In genomic region chr7:66740302-66740979, GRCh38 we compare ENCODE assay signal across 1 cellular context.
TF ChIP-seq lines count a peak whose summit lies in the region.

RABGEF1 (plus strand) TSS chr7:66740733; CDS start chr7:66771900, 31,167 bp downstream.

TF ChIP-seq in WTC11, 78 proteins besides CTCF, POLR2A, EP300 and RAD21 (continued from another document and continues in another):
- no peak for TF ChIP-seq ZNF425 (CRISPR knock-in tag; conservative IDR thresholded peaks at IDR 0.05)
- TF ChIP-seq ATF1 (CRISPR knock-in tag; IDR thresholded peaks at IDR 0.05), result no peak
- TF ChIP-seq AFF4 (CRISPR knock-in tag; IDR thresholded peaks at IDR 0.05; ENCODE audit: borderline replicate concordance), result no peak
- no peak for TF ChIP-seq ERG (CRISPR knock-in tag; IDR thresholded peaks at IDR 0.05)
- no peak for TF ChIP-seq FOXJ3 (CRISPR knock-in tag; IDR thresholded peaks at IDR 0.05; ENCODE audit: borderline replicate concordance)
- no peak for TF ChIP-seq NFATC4 (CRISPR knock-in tag; IDR thresholded peaks at IDR 0.05)
- no peak for TF ChIP-seq SMAD4 (CRISPR knock-in tag; IDR thresholded peaks at IDR 0.05)
- no peak for TF ChIP-seq ZMAT4 (CRISPR knock-in tag; IDR thresholded peaks at IDR 0.05)
- no peak for TF ChIP-seq OVOL2 (CRISPR knock-in tag; IDR thresholded peaks at IDR 0.05; ENCODE audit: borderline replicate concordance)
- no peak for TF ChIP-seq ATF6 (CRISPR knock-in tag; IDR thresholded peaks at IDR 0.05)
- no peak for TF ChIP-seq CREB1 (CRISPR knock-in tag; IDR thresholded peaks at IDR 0.05)
- no peak; the same call in 1 of the 2 replicates for TF ChIP-seq TEAD1 (CRISPR knock-in tag; IDR thresholded peaks at IDR 0.05)
- TF ChIP-seq HMGXB4 (CRISPR knock-in tag; IDR thresholded peaks at IDR 0.05), result peak; percentile 63
- TF ChIP-seq E2F5 (CRISPR knock-in tag; IDR thresholded peaks at IDR 0.05), result peak; percentile 82
- TF ChIP-seq ETV6 (CRISPR knock-in tag; IDR thresholded peaks at IDR 0.05), result peak; percentile 86; the same call in 1 of the 2 replicates
- peak; percentile 44; the same call in 1 of the 2 replicates for TF ChIP-seq USF1 (CRISPR knock-in tag; IDR thresholded peaks at IDR 0.05)
- TF ChIP-seq CREM (CRISPR knock-in tag; IDR thresholded peaks at IDR 0.05), result peak; percentile 95
- no peak for TF ChIP-seq ZNF512 (CRISPR knock-in tag; IDR thresholded peaks at IDR 0.05; ENCODE audit: borderline replicate concordance)
- no peak for TF ChIP-seq ZNF671 (CRISPR knock-in tag; IDR thresholded peaks at IDR 0.05)
- no peak for TF ChIP-seq IRF1 (CRISPR knock-in tag; IDR thresholded peaks at IDR 0.05)
- no peak for TF ChIP-seq NR1H2 (CRISPR knock-in tag; IDR thresholded peaks at IDR 0.05)
- no peak for TF ChIP-seq ZNF281 (CRISPR knock-in tag; IDR thresholded peaks at IDR 0.05)
- no peak for TF ChIP-seq PRDM15 (CRISPR knock-in tag; IDR thresholded peaks at IDR 0.05)
- TF ChIP-seq SP1 (CRISPR knock-in tag; conservative IDR thresholded peaks at IDR 0.05), result peak; percentile 87
- TF ChIP-seq NFE2L1 (CRISPR knock-in tag; IDR thresholded peaks at IDR 0.05), result 0 out of 2 replicates have a peak, but pooled peaks have one; percentile 12
- TF ChIP-seq TP53 (CRISPR knock-in tag; IDR thresholded peaks at IDR 0.05), result no peak
- TF ChIP-seq E2F1 (CRISPR knock-in tag; IDR thresholded peaks at IDR 0.05), result no peak
- no peak for TF ChIP-seq IRF2 (CRISPR knock-in tag; IDR thresholded peaks at IDR 0.05; ENCODE audit: borderline replicate concordance, low read depth)
- TF ChIP-seq ZNF423 (CRISPR knock-in tag; IDR thresholded peaks at IDR 0.05), result no peak
